Comparison of ENCODE assay signal across 19 cellular contexts in genomic region chr1:22910986-22911651, GRCh38.
DNase-seq lines count a peak whose midpoint lies in the region; FAIRE-seq and TF ChIP-seq lines count a peak whose summit lies in the region.
"Had no signal": no experiment of that assay in that cellular context is flagged by ENCODE, and none has a peak within 500 bp of the region (broad histone marks: within the 10 kb centered on the region; RNA-seq: fewer than 3 reads in every experiment).

No MANE protein-coding gene starts in this region.

- no peaks in the 10 kb centered on the region for H3K27me3 ChIP-seq in endodermal cell (ENCODE audit: control insufficient read depth, insufficient read depth, low read length, poor library complexity, severe bottlenecking)
- H3K27me3 ChIP-seq in trophoblast cell (ENCODE audit: insufficient read depth, low read length) = no peaks in the 10 kb centered on the region

- no peak overlapping the region for H2BK120ac ChIP-seq in trophoblast cell (ENCODE audit: insufficient read depth, low read length, poor library complexity)

- TF ChIP-seq CTCF in HEK293 (tag by site-specific recombination; IDR thresholded peaks at IDR 0.05) (no peak), endodermal cell (conservative IDR thresholded peaks at IDR 0.05) (peak; percentile 46), glutamatergic neuron (IDR thresholded peaks at IDR 0.05; ENCODE audit: partially characterized antibody, unreplicated experiment) (no peak)

- CTCF ChIA-PET in HEK293 (lab: Yijun Ruan, JAX) = interaction anchor here (0.6 to 0.8 kb wide), 2 partner anchors 53 to 1653 kb away, joined by 3 read pairs; no protein-coding TSS in a partner anchor

- H3K4me1 Mint-ChIP-seq in endodermal cell (peaks cover 7% of the 10 kb centered on the region), glutamatergic neuron (ENCODE audit: low read depth, unreplicated experiment) (peaks cover 23% of the 10 kb centered on the region)
- H3K4me1 Mint-ChIP-seq: CD4-positive, alpha-beta memory T cell had no signal

- POLR2A ChIA-PET in HEK293 (lab: Yijun Ruan, JAX) = no interaction called here

- no peak overlapping the region for H2AK5ac ChIP-seq in trophoblast cell (ENCODE audit: low read length)

- no peak overlapping the region for H2AFZ ChIP-seq in trophoblast cell (ENCODE audit: insufficient read depth, low read length, poor library complexity)

- H4K12ac ChIP-seq in trophoblast cell (ENCODE audit: low read depth, low read length) = no peak overlapping the region

- H3K4me3 Mint-ChIP-seq in endodermal cell (no peak overlapping the region), glutamatergic neuron (ENCODE audit: unreplicated experiment) (no peak overlapping the region)
- H3K4me3 Mint-ChIP-seq: CD4-positive, alpha-beta memory T cell had no signal

- H3K9ac ChIP-seq in endodermal cell (ENCODE audit: extremely low read depth, low read length, poor library complexity, severe bottlenecking) (no peak overlapping the region), trophoblast cell (ENCODE audit: low read length) (no peak overlapping the region)

- no peak for DNase-seq in endodermal cell
- no peak for DNase-seq in trophoblast cell
- no peak for DNase-seq in urothelium cell line (ENCODE audit: low spot score)
- no peak for DNase-seq in central memory CD4-positive, alpha-beta T cell
- no peak for DNase-seq in middle frontal gyrus (ENCODE audit: extremely low spot score, low spot score)
- no peak for DNase-seq in glutamatergic neuron
- DNase-seq: 8988T; C1 segment of cervical spinal cord; Calu3; CD4-positive, alpha-beta memory T cell; COR-L47; DMS53; DND-41; GOT3 had no signal

- H2BK12ac ChIP-seq in trophoblast cell (ENCODE audit: low read length) = no peak overlapping the region

- peaks cover 0 to 29% of the 10 kb centered on the region in 2 experiments; a peak in 2 of 3 replicates for H3K36me3 ChIP-seq in HEK293 (ENCODE audit: control insufficient read depth in 2 of 2, insufficient read depth in 1 of 2, low read length in 2 of 2)
- peaks cover 12% of the 10 kb centered on the region for H3K36me3 ChIP-seq in endodermal cell (ENCODE audit: control insufficient read depth, insufficient read depth, low read length)
- H3K36me3 ChIP-seq in trophoblast cell (ENCODE audit: control insufficient read depth in 1 of 2, insufficient read depth in 2 of 2, low read length in 2 of 2) = no peaks in the 10 kb centered on the region
- H3K36me3 ChIP-seq: HAP-1 had no signal

- H4K8ac ChIP-seq in trophoblast cell (ENCODE audit: low read depth, low read length) = no peak overlapping the region

- peak; percentile 5 for FAIRE-seq in urothelium cell line (lab: Jason Lieb, UNC)
- FAIRE-seq: G401.6, GM12892, H54 had no signal

- H3K9me3 ChIP-seq in HEK293 (ENCODE audit: control insufficient read depth, insufficient read depth, low read depth, low read length) (no peaks in the 10 kb centered on the region), endodermal cell (ENCODE audit: control insufficient read depth, low read length) (no peaks in the 10 kb centered on the region), trophoblast cell (ENCODE audit: insufficient read depth, low read depth, low read length) (no peaks in the 10 kb centered on the region)
- H3K9me3 ChIP-seq: HAP-1 had no signal

- H4K91ac ChIP-seq in trophoblast cell (ENCODE audit: low read depth, low read length) = no peak overlapping the region

- no peaks in the 10 kb centered on the region for H3K79me1 ChIP-seq in trophoblast cell (ENCODE audit: low read length)

- H3K27ac Mint-ChIP-seq in endodermal cell (no peak overlapping the region), glutamatergic neuron (ENCODE audit: unreplicated experiment) (no peak overlapping the region)
- H3K27ac Mint-ChIP-seq: CD4-positive, alpha-beta memory T cell had no signal

- no peak overlapping the region for H3K4me2 ChIP-seq in trophoblast cell (ENCODE audit: low read length)

- H3K9me3 Mint-ChIP-seq in endodermal cell (no peaks in the 10 kb centered on the region), glutamatergic neuron (ENCODE audit: unreplicated experiment) (peaks cover 3% of the 10 kb centered on the region)
- H3K9me3 Mint-ChIP-seq: CD4-positive, alpha-beta memory T cell had no signal

- no peak overlapping the region for H3K23ac ChIP-seq in trophoblast cell (ENCODE audit: low read length)

- H3K79me2 ChIP-seq in trophoblast cell (ENCODE audit: control insufficient read depth, insufficient read depth, low read length, poor library complexity) = no peaks in the 10 kb centered on the region

- WGBS in endodermal cell (ENCODE audit: insufficient coverage in 1 of 2, insufficient read length in 1 of 2), 2 experiments = 85 to 96% methylated on average over 2 to 4 of the region's 5 CpGs
- WGBS in trophoblast cell (ENCODE audit: extremely low coverage, insufficient coverage, insufficient read length) = no CpG with 5 or more reads among the region's 5 CpGs

- H3K27ac ChIP-seq in HEK293 (ENCODE audit: extremely low read depth, low read depth, low read length) (no peak overlapping the region), endodermal cell (ENCODE audit: low read depth, low read length) (no peak overlapping the region), trophoblast cell (ENCODE audit: low read depth, low read length) (no peak overlapping the region)

- H3K4ac ChIP-seq in trophoblast cell (ENCODE audit: low read depth, low read length) = no peak overlapping the region

- H3K27me3 Mint-ChIP-seq in endodermal cell (ENCODE audit: insufficient read depth) = no peaks in the 10 kb centered on the region
- H3K27me3 Mint-ChIP-seq in glutamatergic neuron (ENCODE audit: unreplicated experiment) = peaks cover 3% of the 10 kb centered on the region

- H3K18ac ChIP-seq in trophoblast cell (ENCODE audit: low read length) = no peak overlapping the region

- no peak overlapping the region for H2BK5ac ChIP-seq in trophoblast cell (ENCODE audit: low read depth, low read length, poor library complexity)

- no peak overlapping the region for H3K14ac ChIP-seq in trophoblast cell (ENCODE audit: low read length)

- H3K36me3 Mint-ChIP-seq in endodermal cell (ENCODE audit: low read depth) (peaks cover 19% of the 10 kb centered on the region), glutamatergic neuron (ENCODE audit: unreplicated experiment) (no peaks in the 10 kb centered on the region)
- H3K36me3 Mint-ChIP-seq: CD4-positive, alpha-beta memory T cell had no signal

- H3K4me1 ChIP-seq in HEK293 (ENCODE audit: control insufficient read depth, insufficient read depth, low read length) (no peaks in the 10 kb centered on the region), endodermal cell (ENCODE audit: control insufficient read depth, insufficient read depth, low read length) (no peaks in the 10 kb centered on the region), trophoblast cell (ENCODE audit: control insufficient read depth in 1 of 2, insufficient read depth in 2 of 2, low read length in 2 of 2) (no peaks in the 10 kb centered on the region)
- H3K4me1 ChIP-seq: HAP-1 had no signal

- H3K4me3 ChIP-seq in HEK293 (ENCODE audit: low read depth, low read length) (no peak overlapping the region), endodermal cell (ENCODE audit: low read length) (no peak overlapping the region), trophoblast cell (ENCODE audit: low read depth, low read length) (peak overlapping the region; percentile 21)
- H3K4me3 ChIP-seq: HAP-1 had no signal

TF ChIP-seq in HEK293, 187 proteins besides CTCF, POLR2A, EP300 and RAD21 (continues in another document):
- TF ChIP-seq PRDM4 (tag by site-specific recombination; IDR thresholded peaks at IDR 0.05) = no peak
- TF ChIP-seq MEIS1 (CRISPR knock-in tag; IDR thresholded peaks at IDR 0.05; ENCODE audit: borderline replicate concordance) = no peak
- TF ChIP-seq GFI1B (tag by site-specific recombination; IDR thresholded peaks at IDR 0.05) = 0 out of 2 replicates have a peak, but pooled peaks have one; percentile 32
- no peak for TF ChIP-seq ZNF202 (tag by site-specific recombination; IDR thresholded peaks at IDR 0.05; ENCODE audit: borderline replicate concordance)
- no peak for TF ChIP-seq ZBTB49 (tag by site-specific recombination; IDR thresholded peaks at IDR 0.05; ENCODE audit: low read depth)
- TF ChIP-seq EGR2 (tag by site-specific recombination; IDR thresholded peaks at IDR 0.05; ENCODE audit: low read depth) = peak; percentile 67; the same call in 1 of the 2 replicates
- TF ChIP-seq KLF1 (tag by site-specific recombination; IDR thresholded peaks at IDR 0.05) = no peak
- TF ChIP-seq ZNF16 (tag by site-specific recombination; IDR thresholded peaks at IDR 0.05; ENCODE audit: low read depth) = no peak
